Comparison of ENCODE assay signal across 6 cellular contexts in genomic region chr5:54567996-54568395, GRCh38.
"Had no signal": no experiment of that assay in that cellular context is flagged by ENCODE, and none has a peak within 500 bp of the region (broad histone marks: within the 10 kb centered on the region; RNA-seq: fewer than 3 reads in every experiment).

No MANE protein-coding gene starts in this region.

- H3K27me3 Mint-ChIP-seq: IgD-negative memory B cell had no signal

- H3K27ac Mint-ChIP-seq: IgD-negative memory B cell had no signal

- DNase-seq: IMR-90, KBM-7, KG1 had no signal

- H3K4me1 Mint-ChIP-seq: IgD-negative memory B cell had no signal

- H3K4me3 Mint-ChIP-seq: IgD-negative memory B cell had no signal

- H3K4me3 ChIP-seq: K562 had no signal

- H3K27ac ChIP-seq: HL-60 had no signal

- FAIRE-seq: K562 had no signal

- ATAC-seq: K562 had no signal
